ENCODE assay signal across 17 cellular contexts in genomic region chr10:113386005-113386404, GRCh38.
DNase-seq lines count a peak whose midpoint lies in the region; ATAC-seq and TF ChIP-seq lines count a peak whose summit lies in the region.
"Had no signal": no experiment of that assay in that cellular context is flagged by ENCODE, and none has a peak within 500 bp of the region (broad histone marks: within the 10 kb centered on the region; RNA-seq: fewer than 3 reads in every experiment).

No MANE protein-coding gene starts in this region.

- H3K36me3 ChIP-seq in thoracic aorta (no peaks in the 10 kb centered on the region), neural progenitor cell (no peaks in the 10 kb centered on the region)
- H3K36me3 ChIP-seq: neutrophil had no signal

- H3K4me1 Mint-ChIP-seq in HFFc6 (ENCODE audit: low read depth) (peaks cover 56% of the 10 kb centered on the region), neural progenitor cell (peaks cover 19% of the 10 kb centered on the region)
- H3K4me1 Mint-ChIP-seq in CD4-positive, alpha-beta T cell (ENCODE audit: low read depth): peaks cover 26% of the 10 kb centered on the region

- no peaks in the 10 kb centered on the region for H3K9me3 ChIP-seq in thoracic aorta
- H3K9me3 ChIP-seq in CD4-positive, alpha-beta T cell (ENCODE audit: control insufficient read depth, low read length): no peaks in the 10 kb centered on the region
- no peaks in the 10 kb centered on the region for H3K9me3 ChIP-seq in neural progenitor cell (ENCODE audit: low read depth)
- H3K9me3 ChIP-seq: neutrophil had no signal

- no peaks in the 10 kb centered on the region for H3F3A ChIP-seq in neural progenitor cell (ENCODE audit: low read depth)

- H3K36me3 Mint-ChIP-seq in HFFc6 (ENCODE audit: low read depth): no peaks in the 10 kb centered on the region
- no peaks in the 10 kb centered on the region for H3K36me3 Mint-ChIP-seq in CD4-positive, alpha-beta T cell (ENCODE audit: low read depth)
- H3K36me3 Mint-ChIP-seq in neural progenitor cell: no peaks in the 10 kb centered on the region

- POLR2A ChIA-PET in CD4-positive, alpha-beta T cell (lab: Charles Lee): no interaction called here

- no peak overlapping the region for H3K27ac Mint-ChIP-seq in HFFc6
- no peak overlapping the region for H3K27ac Mint-ChIP-seq in CD4-positive, alpha-beta T cell
- no peak overlapping the region for H3K27ac Mint-ChIP-seq in neural progenitor cell
- H3K27ac Mint-ChIP-seq: activated T-helper 1 cell treated with anti-CD3 and anti-CD28 coated beads, Interleukin-12 subunit alpha, Interleukin-12 subunit beta, Interleukin-2, Interleukin-4 antibody, amounts not matched to agents 30 ng/mL and 10 ng/mL and 1 ng/mL, durations not matched to agents 14 hours and 24 hours and 36 hours; stimulated activated naive CD8-positive, alpha-beta T cell treated with anti-CD3 and anti-CD28 coated beads, Interleukin-15, Interleukin-2, amounts not matched to agents 100 ng/mL and 50 ng/mL, for 24 hours had no signal

- H3K9me3 Mint-ChIP-seq in HFFc6: no peaks in the 10 kb centered on the region
- no peaks in the 10 kb centered on the region for H3K9me3 Mint-ChIP-seq in CD4-positive, alpha-beta T cell
- H3K9me3 Mint-ChIP-seq in neural progenitor cell: no peaks in the 10 kb centered on the region
- H3K9me3 Mint-ChIP-seq: activated T-helper 1 cell treated with anti-CD3 and anti-CD28 coated beads, Interleukin-12 subunit alpha, Interleukin-12 subunit beta, Interleukin-2, Interleukin-4 antibody, amounts not matched to agents 30 ng/mL and 10 ng/mL and 1 ng/mL, durations not matched to agents 14 hours and 24 hours and 36 hours; central memory CD8-positive, alpha-beta T cell; stimulated activated naive CD8-positive, alpha-beta T cell treated with anti-CD3 and anti-CD28 coated beads, Interleukin-15, Interleukin-2, amounts not matched to agents 100 ng/mL and 50 ng/mL, for 24 hours had no signal

- CTCF ChIA-PET in CD4-positive, alpha-beta T cell (lab: Charles Lee): no interaction called here

- ATAC-seq in foreskin keratinocyte: peak; percentile 53
- ATAC-seq in thoracic aorta (ENCODE audit: insufficient number of reproducible peaks, low FRiP score, low read depth): peak; percentile 57
- ATAC-seq in CD4-positive, alpha-beta T cell (ENCODE audit: poor library complexity): no peak
- ATAC-seq in HG03159 (IDR thresholded peaks at IDR 0.05; ENCODE audit: unreplicated experiment): no peak

- H3K27me3 ChIP-seq in foreskin keratinocyte (peaks cover 15% of the 10 kb centered on the region), thoracic aorta (replicated peaks; ENCODE audit: insufficient read depth) (no peaks in the 10 kb centered on the region), neural progenitor cell (no peaks in the 10 kb centered on the region)
- no peaks in the 10 kb centered on the region for H3K27me3 ChIP-seq in CD4-positive, alpha-beta T cell (ENCODE audit: control insufficient read depth, insufficient read depth, low read length)

- H4K20me1 ChIP-seq in neural progenitor cell (ENCODE audit: low read depth): no peaks in the 10 kb centered on the region

- intact Hi-C loops in CD4-positive, alpha-beta T cell (cut with DNase I, micrococcal nuclease): loop anchor here in 1 of 2 experiments (5.0 to 10.0 kb wide), 2 partner anchors 261 to 819 kb away; no protein-coding TSS in a partner anchor

- H3K27ac ChIP-seq in foreskin keratinocyte (no peak overlapping the region), thoracic aorta (peak overlapping the region; percentile 65 to 79), neural progenitor cell (no peak overlapping the region)
- H3K27ac ChIP-seq in CD4-positive, alpha-beta T cell (ENCODE audit: low read depth, low read length): no peak overlapping the region
- H3K27ac ChIP-seq: neutrophil had no signal

- no peak overlapping the region for H2AFZ ChIP-seq in neural progenitor cell (replicated peaks)

- TF ChIP-seq CTCF in HFFc6 (IDR thresholded peaks at IDR 0.05) (no peak), foreskin keratinocyte (conservative IDR thresholded peaks at IDR 0.05) (no peak), thoracic aorta (IDR thresholded peaks at IDR 0.05) (no peak), neural progenitor cell (IDR thresholded peaks at IDR 0.05) (no peak)
- no peak for TF ChIP-seq CTCF in CD4-positive, alpha-beta T cell (IDR thresholded peaks at IDR 0.05)

- H3K4me1 ChIP-seq in foreskin keratinocyte: no peaks in the 10 kb centered on the region
- peaks cover 22 to 46% of the 10 kb centered on the region in 2 donors for H3K4me1 ChIP-seq in thoracic aorta (ENCODE audit: control insufficient read depth in 1 of 2, low read depth in 2 of 2)
- H3K4me1 ChIP-seq in neural progenitor cell: peaks cover 18% of the 10 kb centered on the region

- H3K27me3 Mint-ChIP-seq in HFFc6 (ENCODE audit: insufficient read depth) (peaks cover 8% of the 10 kb centered on the region), neural progenitor cell (ENCODE audit: insufficient read depth, low read depth) (peaks cover 2% of the 10 kb centered on the region)
- no peaks in the 10 kb centered on the region for H3K27me3 Mint-ChIP-seq in CD4-positive, alpha-beta T cell

- H3K4me2 ChIP-seq in neural progenitor cell: no peak overlapping the region

- no peak overlapping the region for H3K9ac ChIP-seq in neural progenitor cell

- peak; percentile 59 for DNase-seq in HFFc6
- peak; percentile 11 for DNase-seq in amniotic epithelial cell (ENCODE audit: low read depth)
- DNase-seq in foreskin keratinocyte: peak in 1 of 2 donors; percentile 21
- DNase-seq in thoracic aorta (ENCODE audit: low spot score): no peak
- DNase-seq in CD4-positive, alpha-beta T cell: no peak
- no peak for DNase-seq in medulla oblongata (ENCODE audit: extremely low spot score)
- no peak for DNase-seq in neural progenitor cell (ENCODE audit: low spot score)
- DNase-seq: foreskin melanocyte; kidney glomerular epithelial cell; NCI-H1436; NCI-H69; stimulated activated CD4-positive, alpha-beta T cell treated with anti-CD3 and anti-CD28 coated beads, Interleukin-4, amount 100 ng/mL, for 1 hour had no signal

- H3K4me3 ChIP-seq in thoracic aorta (peak overlapping the region; percentile 60), neural progenitor cell (no peak overlapping the region)

- H3K79me2 ChIP-seq in neural progenitor cell (ENCODE audit: low read depth): no peaks in the 10 kb centered on the region

- H3K4me3 Mint-ChIP-seq in HFFc6 (peak overlapping the region; percentile 53), neural progenitor cell (no peak overlapping the region)
- H3K4me3 Mint-ChIP-seq in CD4-positive, alpha-beta T cell: no peak overlapping the region
- H3K4me3 Mint-ChIP-seq: activated T-helper 1 cell treated with anti-CD3 and anti-CD28 coated beads, Interleukin-12 subunit alpha, Interleukin-12 subunit beta, Interleukin-2, Interleukin-4 antibody, amounts not matched to agents 30 ng/mL and 10 ng/mL and 1 ng/mL, durations not matched to agents 14 hours and 24 hours and 36 hours; central memory CD8-positive, alpha-beta T cell; stimulated activated naive CD8-positive, alpha-beta T cell treated with anti-CD3 and anti-CD28 coated beads, Interleukin-15, Interleukin-2, amounts not matched to agents 100 ng/mL and 50 ng/mL, for 24 hours had no signal

Comparison
In these comparisons a context has a peak if more than half of its experiments do, and no peak if none do; other contexts are left out.
1. DNase-seq: peak in HFFc6 (single experiment) and amniotic epithelial cell (single experiment); none in thoracic aorta (single experiment), CD4-positive, alpha-beta T cell (0 of 10), medulla oblongata (single experiment) and neural progenitor cell (single experiment).
2. ATAC-seq: peak in foreskin keratinocyte (single experiment) and thoracic aorta (single experiment); none in CD4-positive, alpha-beta T cell (single experiment) and HG03159 (single experiment).
3. H3K27ac ChIP-seq: peak in thoracic aorta (2 of 2); none in foreskin keratinocyte (single experiment), CD4-positive, alpha-beta T cell (single experiment) and neural progenitor cell (single experiment).